Comparison of ENCODE assay signal across 8 cellular contexts in the genomic region with DNA sequence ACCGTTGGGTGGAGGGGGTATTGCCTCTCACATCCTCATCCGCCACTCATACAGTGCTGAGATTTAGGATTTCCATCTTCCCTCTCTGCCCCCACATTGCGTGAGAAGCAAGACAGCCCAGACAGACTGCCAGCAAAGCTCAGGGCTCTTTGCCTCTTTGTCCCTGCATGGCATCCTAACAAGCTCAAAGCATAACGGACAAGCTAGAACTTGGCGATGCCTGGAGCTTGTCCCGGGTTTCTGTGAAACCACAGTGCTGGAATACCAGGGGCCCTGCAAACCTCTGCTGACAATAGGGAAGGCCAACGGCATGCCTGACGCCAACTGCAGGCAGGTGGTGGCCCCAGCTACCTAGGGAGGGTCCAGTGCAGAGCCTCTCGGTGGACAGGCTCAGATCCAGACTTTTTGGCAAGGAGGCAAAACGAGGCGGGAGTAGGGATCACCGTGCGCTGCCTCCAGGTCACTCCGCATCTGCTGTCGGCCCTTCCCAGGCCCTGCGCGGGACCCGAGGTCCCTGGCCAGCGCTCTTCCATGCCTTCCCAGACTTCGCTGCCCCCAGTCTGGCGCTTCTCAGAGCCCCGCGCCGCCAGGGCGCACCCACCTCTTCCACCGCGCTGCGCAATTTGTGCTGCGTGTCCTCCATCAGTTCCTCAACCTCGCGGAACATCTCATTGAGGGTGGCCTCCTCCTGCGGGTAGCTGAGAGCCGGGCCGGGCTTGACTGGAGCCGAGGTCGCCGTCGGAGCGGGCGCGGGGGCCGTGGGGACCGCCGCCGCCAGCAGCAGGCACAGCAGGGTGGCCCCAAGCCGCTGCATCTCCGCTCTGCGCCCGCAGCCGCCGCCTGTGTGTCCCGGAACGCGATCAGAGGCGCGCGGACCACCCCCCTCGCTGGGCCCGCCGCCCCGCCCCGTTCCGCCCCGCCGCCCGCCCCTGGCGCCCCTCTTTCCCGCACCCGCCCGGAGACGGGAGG.
DNase-seq lines count a peak whose midpoint lies in the region; ATAC-seq and TF ChIP-seq lines count a peak whose summit lies in the region.

A gene (minus strand): TSS at position 858 of the 969 bp plus-strand sequence. CDS start 44 bp downstream, at position 814.

- CTCF ChIA-PET in AG04449 (lab: Yijun Ruan, JAX) = interaction anchor here (0.7 to 4.3 kb wide), 8 partner anchors 9 to 209 kb away, joined by 3 to 19 read pairs (median 4); no protein-coding TSS in a partner anchor

- H3K27ac ChIP-seq in HUES48 (ENCODE audit: low read depth, low read length) = no peak within 1 kb of the TSS
- peak within 1 kb of the TSS; percentile 89 for H3K27ac ChIP-seq in cingulate gyrus (ENCODE audit: low read depth, low read length)

- H3K9me3 Mint-ChIP-seq in stimulated activated memory B cell treated with anti-CD40 and anti-IgM and Interleukin-4, amounts not matched to agents 10 μg/mL and 1 μg/mL and 100 μg/mL, for 72 hours = no peaks in the 10 kb centered on the region

- H3K4me3 ChIP-seq in AG04449 (ENCODE audit: low read depth, low read length) (peak within 1 kb of the TSS; percentile 94), HUES48 (ENCODE audit: low read depth, low read length) (peak within 1 kb of the TSS; percentile 81)

- H3K27me3 ChIP-seq in HUES48 (ENCODE audit: control insufficient read depth, insufficient read depth, low read length) = peaks cover 29% of the 10 kb centered on the region

- H3K36me3 ChIP-seq in HUES48 (ENCODE audit: control insufficient read depth, insufficient read depth, low read length) = no peaks in the 10 kb centered on the region

- H3K9ac ChIP-seq in HUES48 (ENCODE audit: low read depth, low read length) = peak within 1 kb of the TSS; percentile 7; the same call in 1 of the 2 replicates

- DNase-seq in AG04449 (ENCODE audit: low read depth, low spot score) = no peak
- peak; percentile 56 for DNase-seq in left kidney (ENCODE audit: low read depth, low spot score)
- DNase-seq in GM10266 (ENCODE audit: extremely low spot score) = no peak
- no peak for DNase-seq in cortex of kidney (lab: John Stamatoyannopoulos, UW)

- TF ChIP-seq CTCF in AG04449 (IDR thresholded peaks at IDR 0.05; ENCODE audit: insufficient read depth, low read length, missing control alignments) (no peak), GM10266 (IDR thresholded peaks at IDR 0.05; ENCODE audit: control insufficient read depth, insufficient read depth, low read depth, missing control alignments) (no peak)

- H3K4me1 ChIP-seq in HUES48 (ENCODE audit: control insufficient read depth, insufficient read depth, low read length) = peaks cover 13% of the 10 kb centered on the region; the same call in 1 of the 2 replicates

- H3K9me3 ChIP-seq in HUES48 (ENCODE audit: control insufficient read depth, insufficient read depth, low read length) = no peaks in the 10 kb centered on the region

- peak within 1 kb of the TSS; percentile 9 for H3K4me3 Mint-ChIP-seq in stimulated activated memory B cell treated with anti-CD40 and anti-IgM and Interleukin-4, amounts not matched to agents 10 μg/mL and 1 μg/mL and 100 μg/mL, for 72 hours

- H3K27me3 Mint-ChIP-seq in stimulated activated memory B cell treated with anti-CD40 and anti-IgM and Interleukin-4, amounts not matched to agents 10 μg/mL and 1 μg/mL and 100 μg/mL, for 72 hours = peaks cover 75% of the 10 kb centered on the region

- H3K27ac Mint-ChIP-seq in stimulated activated memory B cell treated with anti-CD40 and anti-IgM and Interleukin-4, amounts not matched to agents 10 μg/mL and 1 μg/mL and 100 μg/mL, for 72 hours = no peak within 1 kb of the TSS

- H3K4me1 Mint-ChIP-seq in stimulated activated memory B cell treated with anti-CD40 and anti-IgM and Interleukin-4, amounts not matched to agents 10 μg/mL and 1 μg/mL and 100 μg/mL, for 72 hours = peaks cover 4% of the 10 kb centered on the region

- POLR2A ChIA-PET in AG04449 (lab: Yijun Ruan, JAX) = interaction anchor here (0.6 to 1.5 kb wide), 5 partner anchors 10 to 31 kb away, joined by 3 to 4 read pairs (median 3); no protein-coding TSS in a partner anchor

- H3K36me3 Mint-ChIP-seq in stimulated activated memory B cell treated with anti-CD40 and anti-IgM and Interleukin-4, amounts not matched to agents 10 μg/mL and 1 μg/mL and 100 μg/mL, for 72 hours = no peaks in the 10 kb centered on the region

- ATAC-seq in stimulated activated memory B cell treated with anti-CD40 and anti-IgM and Interleukin-4, amounts not matched to agents 10 μg/mL and 1 μg/mL and 100 μg/mL, for 72 hours = no peak
- ATAC-seq in GM18870 (IDR thresholded peaks at IDR 0.05; ENCODE audit: unreplicated experiment) = no peak
